ENCODE assay signal across 8 cellular contexts in genomic region chr4:184416913-184417734, GRCh38. TPM values are rescaled to one million over a fixed set of nuclear protein-coding genes. Genes with fewer than 3 reads are reported as not detected.
DNase-seq lines count a peak whose midpoint lies in the region; ATAC-seq, FAIRE-seq and TF ChIP-seq lines count a peak whose summit lies in the region.

No MANE protein-coding gene starts in this region.

- H3K27ac Mint-ChIP-seq in memory B cell: peak overlapping the region; percentile 92

- in situ Hi-C loops in GM23248 (cut with MboI): no loop called here

- no peak for TF ChIP-seq POLR2A in uterus (IDR thresholded peaks at IDR 0.05)

- peak; percentile 7 for DNase-seq in EL
- DNase-seq in GM23248: peak; percentile 49
- peak; percentile 62 for DNase-seq in NOMO-1 treated with DMSO at 0.1 percent for 48 hours (lab: John Stamatoyannopoulos, UW; ENCODE audit: unreplicated experiment)
- DNase-seq in activated naive CD4-positive, alpha-beta T cell treated with anti-CD3 and anti-CD28 coated beads, Interleukin-2, amount 50 U/mL, for 16 hours: peak; percentile 46
- peak in 1 of 2 donors; percentile 13 for DNase-seq in memory B cell (ENCODE audit: low spot score in 2 of 2)
- DNase-seq in uterus: no peak
- DNase-seq in HTR-8/SVneo (ENCODE audit: insufficient read length, low spot score): no peak
- DNase-seq in trophoblast cell: no peak

- H3K14ac ChIP-seq in trophoblast cell (ENCODE audit: low read length): no peak overlapping the region

- H3K27me3 ChIP-seq in GM23248 (replicated peaks; ENCODE audit: insufficient read depth) (no peaks in the 10 kb centered on the region), uterus (no peaks in the 10 kb centered on the region), trophoblast cell (ENCODE audit: insufficient read depth, low read length) (no peaks in the 10 kb centered on the region)

- H3K27me3 Mint-ChIP-seq in memory B cell: no peaks in the 10 kb centered on the region

- no peak overlapping the region for H2BK5ac ChIP-seq in trophoblast cell (ENCODE audit: low read depth, low read length, poor library complexity)

- H4K8ac ChIP-seq in trophoblast cell (ENCODE audit: low read depth, low read length): no peak overlapping the region

- H3F3A ChIP-seq in GM23248 (ENCODE audit: insufficient read depth): peaks cover 19% of the 10 kb centered on the region

- intact Hi-C loops in uterus (cut with DNase I; ENCODE audit: low total_unique reads): no loop called here

- H3K9me3 ChIP-seq in GM23248 (ENCODE audit: low read depth): no peaks in the 10 kb centered on the region
- no peaks in the 10 kb centered on the region for H3K9me3 ChIP-seq in uterus
- no peaks in the 10 kb centered on the region for H3K9me3 ChIP-seq in trophoblast cell (ENCODE audit: insufficient read depth, low read depth, low read length)

- no peaks in the 10 kb centered on the region for H3K79me1 ChIP-seq in trophoblast cell (ENCODE audit: low read length)

- H3K4ac ChIP-seq in trophoblast cell (ENCODE audit: low read depth, low read length): no peak overlapping the region

- peaks cover 23% of the 10 kb centered on the region for H3K36me3 Mint-ChIP-seq in memory B cell

- 65 to 67% methylated on average over 12 of the region's 12 CpGs for WGBS in GM23248 (ENCODE audit: low coverage in 1 of 2, low lambda C conversion rate in 2 of 2, missing lambda C conversion rate in 2 of 2), 2 experiments
- no CpG with 5 or more reads among the region's 12 CpGs for WGBS in trophoblast cell (ENCODE audit: extremely low coverage, insufficient coverage, insufficient read length)

- peak overlapping the region; percentile 79 for H3K4me3 Mint-ChIP-seq in memory B cell

- H3K9me3 Mint-ChIP-seq in memory B cell: no peaks in the 10 kb centered on the region

- H4K20me1 ChIP-seq in GM23248 (ENCODE audit: insufficient read depth): no peaks in the 10 kb centered on the region

- no peak overlapping the region for H2BK120ac ChIP-seq in trophoblast cell (ENCODE audit: insufficient read depth, low read length, poor library complexity)

- H3K4me2 ChIP-seq in GM23248 (ENCODE audit: unreplicated experiment): peak overlapping the region; percentile 66
- H3K4me2 ChIP-seq in trophoblast cell (ENCODE audit: low read length): no peak overlapping the region

- H2AFZ ChIP-seq in GM23248: peak overlapping the region; percentile 25; the same call in 1 of the 2 replicates
- no peak overlapping the region for H2AFZ ChIP-seq in trophoblast cell (ENCODE audit: insufficient read depth, low read length, poor library complexity)

- H3K4me1 Mint-ChIP-seq in memory B cell: peaks cover 35% of the 10 kb centered on the region

- TF ChIP-seq CTCF in uterus (IDR thresholded peaks at IDR 0.05): no peak

- peak overlapping the region; percentile 43 for H3K4me3 ChIP-seq in GM23248
- peak overlapping the region in 1 of 2 donors; percentile 20 for H3K4me3 ChIP-seq in uterus
- no peak overlapping the region for H3K4me3 ChIP-seq in trophoblast cell (ENCODE audit: low read depth, low read length)

- H3K18ac ChIP-seq in trophoblast cell (ENCODE audit: low read length): no peak overlapping the region

- no peak overlapping the region for H3K23ac ChIP-seq in trophoblast cell (ENCODE audit: low read length)

- no peak overlapping the region for H4K91ac ChIP-seq in trophoblast cell (ENCODE audit: low read depth, low read length)

- no peak for FAIRE-seq in HTR-8/SVneo (lab: Jason Lieb, UNC)

- H3K79me2 ChIP-seq in GM23248 (ENCODE audit: insufficient read depth) (peaks cover 47% of the 10 kb centered on the region), trophoblast cell (ENCODE audit: control insufficient read depth, insufficient read depth, low read length, poor library complexity) (no peaks in the 10 kb centered on the region)

- H3K9ac ChIP-seq in GM23248: peak overlapping the region; percentile 32
- H3K9ac ChIP-seq in trophoblast cell (ENCODE audit: low read length): no peak overlapping the region

- H2AK5ac ChIP-seq in trophoblast cell (ENCODE audit: low read length): no peak overlapping the region

- peaks cover 21% of the 10 kb centered on the region for H3K4me1 ChIP-seq in GM23248 (ENCODE audit: insufficient read depth)
- no peaks in the 10 kb centered on the region for H3K4me1 ChIP-seq in uterus
- H3K4me1 ChIP-seq in trophoblast cell (ENCODE audit: control insufficient read depth in 1 of 2, insufficient read depth in 2 of 2, low read length in 2 of 2): peaks cover 0 to 2% of the 10 kb centered on the region in 2 experiments

- no peak overlapping the region for H4K12ac ChIP-seq in trophoblast cell (ENCODE audit: low read depth, low read length)

- no peak overlapping the region for H2BK12ac ChIP-seq in trophoblast cell (ENCODE audit: low read length)

- peak overlapping the region; percentile 61 for H3K27ac ChIP-seq in GM23248
- H3K27ac ChIP-seq in uterus: peak overlapping the region; percentile 58 to 66
- H3K27ac ChIP-seq in trophoblast cell (ENCODE audit: low read depth, low read length): no peak overlapping the region

- H3K36me3 ChIP-seq in GM23248 (ENCODE audit: low read depth) (0 out of 2 replicates have a peak, but pooled peaks cover 8% of the 10 kb centered on the region), uterus (no peaks in the 10 kb centered on the region), trophoblast cell (ENCODE audit: control insufficient read depth in 1 of 2, insufficient read depth in 2 of 2, low read length in 2 of 2) (peaks cover 4 to 8% of the 10 kb centered on the region in 2 experiments)

- no peaks in the 10 kb centered on the region for H3K9me2 ChIP-seq in GM23248 (ENCODE audit: insufficient read depth)

- peak; percentile 61 for ATAC-seq in memory B cell (ENCODE audit: low read depth)

RNA-seq across cellular contexts. Expression of gene IRF2, which starts 57.2 kb away (rescaled TPM):
- total RNA-seq in GM23248 (2014; rRNA removed; shearing (Covaris generic)): 14.2 and 15.4 TPM in 2 replicates
- 12.7 and 12.8 TPM in 2 replicates for polyA plus RNA-seq in GM23248 (2016; fragmentation: Nextera tagmentation; extraction: Ambion mirVana)
- 10 to 100 TPM in 3 of 4 donors, 1 to 10 TPM in 1; 7.9 to 45.7 (median 35.7) TPM for total RNA-seq in uterus
- polyA plus RNA-seq in trophoblast cell (2013): 5.7 and 5.9 TPM in 2 replicates

Comparison
In these comparisons a context has a peak if more than half of its experiments do, and no peak if none do; other contexts are left out.
1. DNase-seq: peak in EL (single experiment), GM23248 (single experiment), NOMO-1 treated with DMSO at 0.1 percent for 48 hours (single experiment) and activated naive CD4-positive, alpha-beta T cell treated with anti-CD3 and anti-CD28 coated beads, Interleukin-2, amount 50 U/mL, for 16 hours (single experiment); none in uterus (0 of 2), HTR-8/SVneo (single experiment) and trophoblast cell (0 of 2).